In genomic region chr15:82963356-82964341, GRCh38 we compare ENCODE assay signal across 23 cellular contexts. TPM values are rescaled to one million over a fixed set of nuclear protein-coding genes. Genes with fewer than 3 reads are reported as not detected.
DNase-seq lines count a peak whose midpoint lies in the region; ATAC-seq and TF ChIP-seq lines count a peak whose summit lies in the region.
"Had no signal": no experiment of that assay in that cellular context is flagged by ENCODE, and none has a peak within 500 bp of the region (broad histone marks: within the 10 kb centered on the region; RNA-seq: fewer than 3 reads in every experiment).

No MANE protein-coding gene starts in this region.

- TF ChIP-seq CTCF in GM23338 (conservative IDR thresholded peaks at IDR 0.05; ENCODE audit: low read depth in 2 of 2) (no peak), foreskin keratinocyte (conservative IDR thresholded peaks at IDR 0.05) (no peak), psoas muscle (IDR thresholded peaks at IDR 0.05) (no peak), esophagus squamous epithelium (IDR thresholded peaks at IDR 0.05) (no peak)

- H4K20me1 ChIP-seq in GM23338 (replicated peaks; ENCODE audit: insufficient read depth), result no peaks in the 10 kb centered on the region

- peak overlapping the region; percentile 62 for H3K4me2 ChIP-seq in GM23338

- peak overlapping the region; percentile 14; the same call in 1 of the 3 replicates for H3K4me3 Mint-ChIP-seq in GM23338
- H3K4me3 Mint-ChIP-seq: activated CD4-positive, alpha-beta memory T cell treated with anti-CD3 and anti-CD28 coated beads for 36 hours; CD14-positive monocyte; naive B cell; T-helper 2 cell treated with Interferon-gamma antibody and Interleukin-4, amounts not matched to agents 5 μg/mL and 100 μg/mL, for 36 hours had no signal

- 44 to 53% (median 51%) methylated on average over 8 of the region's 8 CpGs for WGBS in psoas muscle, 3 donors
- WGBS in esophagus squamous epithelium, 2 donors, result 82 to 92% methylated on average over 5 to 8 of the region's 8 CpGs

- TF ChIP-seq POLR2A in esophagus squamous epithelium (IDR thresholded peaks at IDR 0.05), result no peak

- intact Hi-C loops in psoas muscle (cut with DNase I), result no loop called here
- intact Hi-C loops in esophagus squamous epithelium (cut with DNase I), result no loop called here

- H3K4me3 ChIP-seq in GM23338 (no peak overlapping the region), psoas muscle (no peak overlapping the region), esophagus squamous epithelium (no peak overlapping the region)
- H3K4me3 ChIP-seq: cardiac muscle cell, ovary had no signal

- H3K9me3 Mint-ChIP-seq in GM23338, result no peaks in the 10 kb centered on the region
- H3K9me3 Mint-ChIP-seq: activated CD4-positive, alpha-beta memory T cell treated with anti-CD3 and anti-CD28 coated beads for 36 hours; CD14-positive monocyte; naive B cell; T-helper 2 cell treated with Interferon-gamma antibody and Interleukin-4, amounts not matched to agents 5 μg/mL and 100 μg/mL, for 36 hours had no signal

- peaks cover 8% of the 10 kb centered on the region for H3K27me3 Mint-ChIP-seq in GM23338 (ENCODE audit: insufficient read depth, low read depth, poor library complexity)
- H3K27me3 Mint-ChIP-seq: activated CD4-positive, alpha-beta memory T cell treated with anti-CD3 and anti-CD28 coated beads for 36 hours; naive B cell had no signal

- no peaks in the 10 kb centered on the region for H3K79me2 ChIP-seq in GM23338 (replicated peaks; ENCODE audit: insufficient read depth)

- H3K27me3 ChIP-seq in GM23338 (ENCODE audit: insufficient read depth) (no peaks in the 10 kb centered on the region), foreskin keratinocyte (no peaks in the 10 kb centered on the region), psoas muscle (ENCODE audit: insufficient read depth in 3 of 3, low read length in 2 of 3) (no peaks in the 10 kb centered on the region), esophagus squamous epithelium (no peaks in the 10 kb centered on the region)
- H3K27me3 ChIP-seq: cardiac muscle cell, ovary had no signal

- H3K36me3 ChIP-seq in GM23338 (ENCODE audit: insufficient read depth) (no peaks in the 10 kb centered on the region), psoas muscle (ENCODE audit: insufficient read depth in 1 of 2, low read depth in 1 of 2) (no peaks in the 10 kb centered on the region), esophagus squamous epithelium (no peaks in the 10 kb centered on the region)
- H3K36me3 ChIP-seq: cardiac muscle cell, ovary had no signal

- no peaks in the 10 kb centered on the region for H3K36me3 Mint-ChIP-seq in GM23338 (ENCODE audit: low read depth)
- H3K36me3 Mint-ChIP-seq: activated CD4-positive, alpha-beta memory T cell treated with anti-CD3 and anti-CD28 coated beads for 36 hours; naive B cell had no signal

- H3K9me3 ChIP-seq in psoas muscle, result no peaks in the 10 kb centered on the region
- H3K9me3 ChIP-seq in esophagus squamous epithelium, result no peaks in the 10 kb centered on the region
- H3K9me3 ChIP-seq: ovary had no signal

- peak overlapping the region; percentile 93 for H3K27ac Mint-ChIP-seq in GM23338
- H3K27ac Mint-ChIP-seq: activated CD4-positive, alpha-beta memory T cell treated with anti-CD3 and anti-CD28 coated beads for 36 hours; naive B cell; T-helper 2 cell treated with Interferon-gamma antibody and Interleukin-4, amounts not matched to agents 5 μg/mL and 100 μg/mL, for 36 hours had no signal

- ATAC-seq in GM23338 (peak; percentile 80), foreskin keratinocyte (no peak), psoas muscle (peak; percentile 92 to 94 (median 92)), GM18909 (IDR thresholded peaks at IDR 0.05; ENCODE audit: poor library complexity, unreplicated experiment) (no peak), GM21737 (IDR thresholded peaks at IDR 0.05; ENCODE audit: unreplicated experiment) (no peak)
- ATAC-seq: sciatic nerve, SK-N-SH treated with all-trans-retinoic acid at 6 μM for 48 hours had no signal

- H3K4me1 Mint-ChIP-seq in GM23338, result peaks cover 18% of the 10 kb centered on the region
- H3K4me1 Mint-ChIP-seq: naive B cell had no signal

- H3K9me2 ChIP-seq in GM23338 (ENCODE audit: insufficient read depth), result no peaks in the 10 kb centered on the region

- peaks cover 11% of the 10 kb centered on the region for H3K4me1 ChIP-seq in GM23338 (ENCODE audit: insufficient read depth)
- no peaks in the 10 kb centered on the region for H3K4me1 ChIP-seq in foreskin keratinocyte
- H3K4me1 ChIP-seq in psoas muscle, result peaks cover 22% of the 10 kb centered on the region
- H3K4me1 ChIP-seq in esophagus squamous epithelium, result peaks cover 0 to under 1% (median 0%) of the 10 kb centered on the region in 3 donors

- H3F3A ChIP-seq in GM23338 (replicated peaks; ENCODE audit: low read depth), result no peaks in the 10 kb centered on the region

- DNase-seq in GM23338 (ENCODE audit: low spot score), result peak; percentile 19
- DNase-seq in amniotic epithelial cell (ENCODE audit: low read depth), result peak; percentile 33
- peak; percentile 46 to 73 for DNase-seq in foreskin keratinocyte
- DNase-seq in psoas muscle, result peak; percentile 41 to 82
- no peak for DNase-seq in activated gamma-delta T cell (lab: John Stamatoyannopoulos, UW)
- DNase-seq in esophagus squamous epithelium (lab: John Stamatoyannopoulos, UW), result no peak
- DNase-seq: activated CD4-positive, alpha-beta memory T cell treated with anti-CD3 and anti-CD28 coated beads for 36 hours; activated gamma-delta T cell treated with Interleukin-2 at 50 U/mL for 16 hours; dermis blood vessel endothelial cell; DMS 273 treated with DMSO at 0.1 percent for 48 hours; mesendoderm; MV-4-11; naive B cell; NCI-H1694 treated with DMSO at 0.1 percent for 48 hours; NCI-H526; ovary had no signal

- H2AFZ ChIP-seq in GM23338, result peak overlapping the region; percentile 50; the same call in 1 of the 2 replicates

- H3K27ac ChIP-seq in GM23338 (ENCODE audit: low read depth), result peak overlapping the region; percentile 27
- no peak overlapping the region for H3K27ac ChIP-seq in foreskin keratinocyte
- H3K27ac ChIP-seq in psoas muscle, result peak overlapping the region; percentile 76
- no peak overlapping the region for H3K27ac ChIP-seq in esophagus squamous epithelium
- H3K27ac ChIP-seq: cardiac muscle cell, ovary had no signal

TF ChIP-seq in GM23338, 12 proteins besides CTCF, POLR2A, EP300 and RAD21 (continues in another document):
- TF ChIP-seq JUNB (IDR thresholded peaks at IDR 0.05; ENCODE audit: unreplicated experiment), result no peak

RNA-seq across cellular contexts. Expression of gene HOMER2, which starts 11.1 kb away (rescaled TPM):
- 23.9 and 30.9 TPM in 2 replicates for total RNA-seq in GM23338 (2014; rRNA removed; shearing (Covaris generic))
- polyA plus RNA-seq in GM23338 (2016; fragmentation: Nextera tagmentation; extraction: Ambion mirVana) (9.2 and 10.8 TPM in 2 replicates), foreskin keratinocyte (7.2 and 9.1 TPM in 2 replicates), psoas muscle (10 to 100 TPM; 27.2 to 38.3 (median 36.7) TPM)
- total RNA-seq in foreskin keratinocyte (12.8 and 14.8 TPM in 2 replicates), psoas muscle (100 to 1,000 TPM in 2 of 4 donors, 10 to 100 TPM in 2; 53.9 to 119 (median 92.3) TPM), esophagus squamous epithelium (10 to 100 TPM; 30.9 to 59.0 (median 39.4) TPM)

RNA-seq across cellular contexts. Expression of gene RAMAC, which starts 22.4 kb away (rescaled TPM):
- total RNA-seq in GM23338 (2014; rRNA removed; shearing (Covaris generic)), result 27.4 and 29.2 TPM in 2 replicates
- polyA plus RNA-seq in GM23338 (2016; fragmentation: Nextera tagmentation; extraction: Ambion mirVana), result 50.7 and 58.6 TPM in 2 replicates
- 29.6 and 31.6 TPM in 2 replicates for total RNA-seq in foreskin keratinocyte
- 25.9 and 26.7 TPM in 2 replicates for polyA plus RNA-seq in foreskin keratinocyte
- 10 to 100 TPM; 17.0 to 21.8 (median 19.9) TPM for total RNA-seq in psoas muscle
- polyA plus RNA-seq in psoas muscle, result 10 to 100 TPM; 23.8 to 43.3 (median 43.0) TPM
- 10 to 100 TPM; 29.1 to 31.5 (median 31.1) TPM for total RNA-seq in esophagus squamous epithelium

RNA-seq across cellular contexts. Expression of gene C15orf40, which starts 47.8 kb away (rescaled TPM):
- 4.0 and 7.3 TPM in 2 replicates for total RNA-seq in GM23338 (2014; rRNA removed; shearing (Covaris generic))
- 22.1 and 26.3 TPM in 2 replicates for polyA plus RNA-seq in GM23338 (2016; fragmentation: Nextera tagmentation; extraction: Ambion mirVana)
- 18.6 and 19.8 TPM in 2 replicates for total RNA-seq in foreskin keratinocyte
- 27.9 and 33.4 TPM in 2 replicates for polyA plus RNA-seq in foreskin keratinocyte
- total RNA-seq in psoas muscle, result 10 to 100 TPM in 3 of 4 donors, 1 to 10 TPM in 1; 6.3 to 11.4 (median 11.2) TPM
- polyA plus RNA-seq in psoas muscle, result 10 to 100 TPM; 11.3 to 16.2 (median 12.2) TPM
- 10 to 100 TPM in 3 of 4 donors, 1 to 10 TPM in 1; 6.1 to 31.4 (median 18.6) TPM for total RNA-seq in esophagus squamous epithelium

Comparison
In these comparisons a context has a peak if more than half of its experiments do, and no peak if none do; other contexts are left out.
1. ATAC-seq: peak in GM23338 (single experiment) and psoas muscle (4 of 4); none in foreskin keratinocyte (single experiment), GM18909 (single experiment) and GM21737 (single experiment).
2. DNase-seq: peak in GM23338 (single experiment), amniotic epithelial cell (single experiment), foreskin keratinocyte (2 of 2) and psoas muscle (2 of 2); none in activated gamma-delta T cell (single experiment) and esophagus squamous epithelium (single experiment).
3. H3K27ac ChIP-seq: peak in GM23338 (single experiment) and psoas muscle (single experiment); none in foreskin keratinocyte (single experiment) and esophagus squamous epithelium (0 of 4).